Comparison of ENCODE assay signal across 8 cellular contexts in the genomic region with DNA sequence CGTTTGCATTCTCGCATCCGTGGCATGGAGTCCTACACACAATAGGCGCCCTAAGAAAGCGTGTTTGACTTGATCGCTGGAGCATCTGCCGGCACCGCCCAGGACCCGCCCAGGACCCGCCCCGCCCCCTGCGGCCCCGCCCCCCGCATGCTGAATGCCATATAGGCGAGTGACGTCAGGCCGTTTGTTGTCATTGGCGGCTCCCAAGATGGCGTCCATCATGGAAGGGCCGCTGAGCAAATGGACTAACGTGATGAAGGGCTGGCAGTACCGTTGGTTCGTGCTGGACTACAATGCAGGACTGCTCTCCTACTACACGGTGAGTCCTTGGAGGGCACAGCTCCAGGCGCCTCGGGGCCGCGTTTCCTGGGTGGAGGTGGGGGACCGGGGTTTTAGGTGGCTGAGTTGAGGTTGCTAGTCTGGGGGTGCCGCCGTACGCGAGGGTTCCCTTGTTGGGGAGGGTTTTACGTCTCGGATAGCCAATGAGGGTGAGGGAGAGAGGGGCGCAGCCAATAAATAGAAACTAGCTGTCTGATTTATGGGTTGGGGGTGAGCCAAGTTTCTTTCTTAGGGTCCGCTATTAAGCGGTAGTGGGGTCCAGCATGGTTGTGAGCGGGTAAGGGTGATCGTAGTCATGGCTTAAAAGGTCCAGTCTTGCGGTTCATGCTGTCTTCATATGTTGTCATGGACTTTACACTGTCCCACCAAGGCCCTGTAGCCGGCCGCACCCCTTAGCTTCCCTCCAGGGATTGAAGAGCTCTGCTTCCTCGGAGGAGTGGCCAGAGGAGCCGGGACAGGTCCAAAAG. TPM values are rescaled to one million over a fixed set of nuclear protein-coding genes. Genes with fewer than 3 reads are reported as not detected.
A peak's percentile ranks its signal among the peaks of the same experiment; 100 is the strongest.
DNase-seq lines count a peak whose midpoint lies in the region; ATAC-seq, FAIRE-seq and TF ChIP-seq lines count a peak whose summit lies in the region.

A gene with protein sequence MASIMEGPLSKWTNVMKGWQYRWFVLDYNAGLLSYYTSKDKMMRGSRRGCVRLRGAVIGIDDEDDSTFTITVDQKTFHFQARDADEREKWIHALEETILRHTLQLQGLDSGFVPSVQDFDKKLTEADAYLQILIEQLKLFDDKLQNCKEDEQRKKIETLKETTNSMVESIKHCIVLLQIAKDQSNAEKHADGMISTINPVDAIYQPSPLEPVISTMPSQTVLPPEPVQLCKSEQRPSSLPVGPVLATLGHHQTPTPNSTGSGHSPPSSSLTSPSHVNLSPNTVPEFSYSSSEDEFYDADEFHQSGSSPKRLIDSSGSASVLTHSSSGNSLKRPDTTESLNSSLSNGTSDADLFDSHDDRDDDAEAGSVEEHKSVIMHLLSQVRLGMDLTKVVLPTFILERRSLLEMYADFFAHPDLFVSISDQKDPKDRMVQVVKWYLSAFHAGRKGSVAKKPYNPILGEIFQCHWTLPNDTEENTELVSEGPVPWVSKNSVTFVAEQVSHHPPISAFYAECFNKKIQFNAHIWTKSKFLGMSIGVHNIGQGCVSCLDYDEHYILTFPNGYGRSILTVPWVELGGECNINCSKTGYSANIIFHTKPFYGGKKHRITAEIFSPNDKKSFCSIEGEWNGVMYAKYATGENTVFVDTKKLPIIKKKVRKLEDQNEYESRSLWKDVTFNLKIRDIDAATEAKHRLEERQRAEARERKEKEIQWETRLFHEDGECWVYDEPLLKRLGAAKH (plus strand): TSS at position 190 of the 806 bp plus-strand sequence. CDS start 19 bp downstream, at position 209.

- peak within 1 kb of the TSS; percentile 99 for H3K27ac Mint-ChIP-seq in WTC11

- POLR2A ChIA-PET in AG04449 (lab: Yijun Ruan, JAX) (interaction anchor here (0.5 kb wide), 1 partner anchor 110 kb away, joined by 3 read pairs; no protein-coding TSS in a partner anchor), WTC11 (lab: Charles Lee) (no interaction called here)

- ATAC-seq in GM18909 (IDR thresholded peaks at IDR 0.05; ENCODE audit: poor library complexity, unreplicated experiment) (peak; percentile 95), HG03175 (IDR thresholded peaks at IDR 0.05; ENCODE audit: unreplicated experiment) (peak; percentile 92), WTC11 (peak; percentile 94)

- peak within 1 kb of the TSS; percentile 98 for H3K4me3 ChIP-seq in AG04449 (ENCODE audit: low read depth, low read length)
- H3K4me3 ChIP-seq in bronchial epithelial cell (ENCODE audit: low read depth, low read length): peak within 1 kb of the TSS; percentile 95
- peak within 1 kb of the TSS; percentile 70 to 88 (median 78) for H3K4me3 ChIP-seq in spleen

- no peaks in the 10 kb centered on the region for H3K36me3 ChIP-seq in bronchial epithelial cell (ENCODE audit: control insufficient read depth, insufficient read depth, low read length)
- H3K36me3 ChIP-seq in spleen: no peaks in the 10 kb centered on the region

- WGBS in spleen, 5 donors: 0 to 1% (median 0%) methylated on average over 40 to 45 of the region's 45 CpGs

- peak in 2 of 3 donors; percentile 20 to 34 for TF ChIP-seq POLR2A in spleen (IDR thresholded peaks at IDR 0.05)

- H3K27me3 ChIP-seq in bronchial epithelial cell (ENCODE audit: control insufficient read depth, insufficient read depth, low read length) (no peaks in the 10 kb centered on the region), spleen (replicated peaks in 1 of 7) (no peaks in the 10 kb centered on the region)

- peaks cover 10 to 60% (median 45%) of the 10 kb centered on the region in 6 donors for H3K4me1 ChIP-seq in spleen

- peaks cover 15% of the 10 kb centered on the region for H3K4me1 Mint-ChIP-seq in WTC11

- no peaks in the 10 kb centered on the region for H3K9me3 Mint-ChIP-seq in WTC11

- CTCF ChIA-PET in AG04449 (lab: Yijun Ruan, JAX) (interaction anchor here (1.0 to 2.4 kb wide), 4 partner anchors 9 to 152 kb away, joined by 3 to 14 read pairs (median 4); no protein-coding TSS in a partner anchor), WTC11 (lab: Charles Lee) (interaction anchor here (0.6 to 1.2 kb wide), 5 partner anchors 8 to 98 kb away, joined by 3 to 5 read pairs (median 3); partner anchors contain the start of gene EPS15)

- intact Hi-C loops in spleen (cut with DNase I; ENCODE audit: low total_unique reads): no loop called here

- H3K9me3 ChIP-seq in spleen: no peaks in the 10 kb centered on the region

- no peak for TF ChIP-seq CTCF in AG04449 (IDR thresholded peaks at IDR 0.05; ENCODE audit: insufficient read depth, low read length, missing control alignments)
- no peak for TF ChIP-seq CTCF in WTC11 (IDR thresholded peaks at IDR 0.05)
- no peak for TF ChIP-seq CTCF in bronchial epithelial cell (IDR thresholded peaks at IDR 0.05; ENCODE audit: insufficient read depth, low read length, severe bottlenecking)
- no peak for TF ChIP-seq CTCF in spleen (IDR thresholded peaks at IDR 0.05 in 8 of 11, conservative IDR thresholded peaks at IDR 0.05 in 3 of 11)

- H3K27ac ChIP-seq in spleen: peak within 1 kb of the TSS; percentile 69 to 93 (median 90)

- H3K36me3 Mint-ChIP-seq in WTC11: no peaks in the 10 kb centered on the region

- peak within 1 kb of the TSS; percentile 98 for H3K4me3 Mint-ChIP-seq in WTC11

- FAIRE-seq in bronchial epithelial cell (lab: Jason Lieb, UNC): no peak

- no peaks in the 10 kb centered on the region; the same call in 1 of the 2 replicates for H3K27me3 Mint-ChIP-seq in WTC11 (ENCODE audit: low read depth)

- DNase-seq in AG04449 (ENCODE audit: low read depth, low spot score) (no peak), NCI-H226 (peak; percentile 68), WTC11 (ENCODE audit: low spot score) (peak; percentile 85), bronchial epithelial cell (ENCODE audit: low read depth) (peak; percentile 75), inferior parietal cortex (ENCODE audit: extremely low spot score) (peak; percentile 91), spleen (peak; percentile 96)

TF ChIP-seq in WTC11, 78 proteins besides CTCF, POLR2A, EP300 and RAD21:
- TF ChIP-seq ARID4B (CRISPR knock-in tag; IDR thresholded peaks at IDR 0.05; ENCODE audit: borderline replicate concordance): peak; percentile 80; the same call in 1 of the 2 replicates
- 0 out of 2 replicates have a peak, but pooled peaks have one; percentile 24 for TF ChIP-seq SMAD3 (CRISPR knock-in tag; IDR thresholded peaks at IDR 0.05; ENCODE audit: borderline replicate concordance)
- peak; percentile 33 for TF ChIP-seq NFYB (CRISPR knock-in tag; conservative IDR thresholded peaks at IDR 0.05; ENCODE audit: low read depth)
- peak; percentile 47; the same call in 1 of the 2 replicates for TF ChIP-seq FOXP1 (CRISPR knock-in tag; IDR thresholded peaks at IDR 0.05; ENCODE audit: borderline replicate concordance)
- TF ChIP-seq FOXK1 (CRISPR knock-in tag; IDR thresholded peaks at IDR 0.05): peak; percentile 96
- no peak for TF ChIP-seq E2F1 (CRISPR knock-in tag; IDR thresholded peaks at IDR 0.05)
- peak; percentile 77 for TF ChIP-seq SP1 (CRISPR knock-in tag; conservative IDR thresholded peaks at IDR 0.05)
- no peak for TF ChIP-seq NR1H2 (CRISPR knock-in tag; IDR thresholded peaks at IDR 0.05)
- no peak for TF ChIP-seq CREB1 (CRISPR knock-in tag; IDR thresholded peaks at IDR 0.05)

RNA-seq across cellular contexts. Expression of the gene that starts here (rescaled TPM):
- 55.6 to 66.7 TPM (median 63.5 TPM) in 3 replicates for total RNA-seq in WTC11 (2021)
- total RNA-seq in bronchial epithelial cell: 66.4 and 69.8 TPM in 2 replicates
- 10 to 100 TPM; 59.9 to 97.4 (median 85.6) TPM for total RNA-seq in spleen
- 10 to 100 TPM; 34.6 to 44.3 (median 36.2) TPM for polyA plus RNA-seq in spleen
